Comparison of ENCODE assay signal across 10 cellular contexts in genomic region chr18:29147944-29148343, GRCh38.
DNase-seq lines count a peak whose midpoint lies in the region; ATAC-seq lines count a peak whose summit lies in the region.
"Had no signal": no experiment of that assay in that cellular context is flagged by ENCODE, and none has a peak within 500 bp of the region (broad histone marks: within the 10 kb centered on the region; RNA-seq: fewer than 3 reads in every experiment).

No MANE protein-coding gene starts in this region.

- H3K9me3 ChIP-seq in neuron (ENCODE audit: low read length), result no peaks in the 10 kb centered on the region
- H3K9me3 ChIP-seq: spleen had no signal

- DNase-seq in ELR (ENCODE audit: low read depth), result peak; percentile 72
- peak; percentile 0 for DNase-seq in NCI-H446 treated with DMSO at 0.1 percent for 48 hours (lab: John Stamatoyannopoulos, UW)
- peak; percentile 61 for DNase-seq in dedifferentiated amniotic fluid mesenchymal stem cell (ENCODE audit: extremely low spot score)
- DNase-seq in activated CD4-positive, CD25-positive, alpha-beta regulatory T cell treated with anti-CD3 and anti-CD28 coated beads, Interleukin-2, amount 50 U/mL, for 72 hours, result no peak
- DNase-seq in stimulated activated naive CD8-positive, alpha-beta T cell treated with anti-CD3 and anti-CD28 coated beads, Interleukin-15, Interleukin-2, amounts not matched to agents 100 U/mL and 50 U/mL, for 24 hours, result no peak
- DNase-seq: GOT3, spleen had no signal

- no peak overlapping the region for H3K4me3 ChIP-seq in neuron (ENCODE audit: low read length)
- H3K4me3 ChIP-seq: GM12878, spleen had no signal

- no peak for ATAC-seq in GM18909 (IDR thresholded peaks at IDR 0.05; ENCODE audit: poor library complexity, unreplicated experiment)
- ATAC-seq in stimulated activated naive CD8-positive, alpha-beta T cell treated with anti-CD3 and anti-CD28 coated beads, Interleukin-15, Interleukin-2, amounts not matched to agents 100 U/mL and 50 U/mL, for 24 hours, result no peak
- ATAC-seq: GM12878 had no signal

- H3K4me1 ChIP-seq in neuron (ENCODE audit: insufficient read depth, low read length), result no peaks in the 10 kb centered on the region
- H3K4me1 ChIP-seq: spleen had no signal

- H2AFZ ChIP-seq in neuron (ENCODE audit: low read depth, low read length), result peak overlapping the region; percentile 10

- no peaks in the 10 kb centered on the region for H3K27me3 ChIP-seq in neuron (ENCODE audit: insufficient read depth, low read length)
- H3K27me3 ChIP-seq: spleen had no signal

- no peaks in the 10 kb centered on the region for H3K36me3 ChIP-seq in neuron (ENCODE audit: insufficient read depth, low read length)
- H3K36me3 ChIP-seq: spleen had no signal

Comparison
In these comparisons a context has a peak if more than half of its experiments do, and no peak if none do; other contexts are left out.
1. DNase-seq: peak in ELR (single experiment), NCI-H446 treated with DMSO at 0.1 percent for 48 hours (single experiment) and dedifferentiated amniotic fluid mesenchymal stem cell (single experiment); none in activated CD4-positive, CD25-positive, alpha-beta regulatory T cell treated with anti-CD3 and anti-CD28 coated beads, Interleukin-2, amount 50 U/mL, for 72 hours (single experiment) and stimulated activated naive CD8-positive, alpha-beta T cell treated with anti-CD3 and anti-CD28 coated beads, Interleukin-15, Interleukin-2, amounts not matched to agents 100 U/mL and 50 U/mL, for 24 hours (single experiment).